Comparison of ENCODE assay signal across 29 cellular contexts in the genomic region with DNA sequence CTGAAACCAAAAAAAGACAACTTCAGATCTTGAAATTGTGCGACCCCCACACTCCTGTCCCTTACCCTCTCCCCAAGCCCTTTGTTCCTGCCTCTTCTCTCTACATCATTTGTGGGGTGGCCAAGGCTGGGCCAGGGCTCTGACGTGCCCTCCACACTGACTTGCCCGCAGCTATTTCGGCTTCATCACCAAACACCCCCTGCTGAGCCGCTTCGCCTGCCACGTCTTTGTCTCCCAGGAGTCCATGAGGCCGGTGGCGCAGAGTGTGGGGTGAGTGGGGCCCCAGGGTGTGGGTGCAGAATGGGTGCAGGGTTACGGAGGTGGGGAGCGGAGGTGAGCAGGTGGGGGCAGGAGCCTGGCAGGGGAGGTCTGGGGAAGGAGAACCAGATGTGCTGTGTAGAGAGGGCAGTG. TPM values are rescaled to one million over a fixed set of nuclear protein-coding genes. Genes with fewer than 3 reads are reported as not detected.
"Had no signal": no experiment of that assay in that cellular context is flagged by ENCODE, and none has a peak within 500 bp of the region (broad histone marks: within the 10 kb centered on the region; RNA-seq: fewer than 3 reads in every experiment).

No MANE protein-coding gene starts in this region.

- H3K4me1 ChIP-seq: SJCRH30 had no signal

- ATAC-seq: activated CD4-positive, CD25-positive, alpha-beta regulatory T cell treated with anti-CD3 and anti-CD28 coated beads, Interleukin-2, amount 50 U/mL, for 24 hours; activated CD8-positive, alpha-beta T cell treated with anti-CD3 and anti-CD28 coated beads for 36 hours; activated T-cell treated with anti-CD3 and anti-CD28 coated beads, Interleukin-2, amount 50 U/mL, for 72 hours; Panc1; Right ventricle myocardium inferior had no signal

- H3K4me3 Mint-ChIP-seq: activated CD8-positive, alpha-beta T cell treated with anti-CD3 and anti-CD28 coated beads for 36 hours; activated naive CD8-positive, alpha-beta T cell; activated T-cell treated with anti-CD3 and anti-CD28 coated beads, Interleukin-2, amount 50 U/mL, for 72 hours had no signal

- H3K4me2 ChIP-seq: SK-N-SH had no signal

- H3K9me3 ChIP-seq: MG63, SJCRH30, SK-N-SH had no signal

- H3K9me3 Mint-ChIP-seq: activated CD8-positive, alpha-beta T cell treated with anti-CD3 and anti-CD28 coated beads for 36 hours; activated T-cell treated with anti-CD3 and anti-CD28 coated beads, Interleukin-2, amount 50 U/mL, for 72 hours; activated T-helper 2 cell treated with anti-CD3 and anti-CD28 coated beads, Interferon-gamma antibody, Interleukin-2, Interleukin-4, amounts not matched to agents 10 μg/mL and 5 μg/mL and 100 μg/mL, durations not matched to agents 14 hours and 24 hours and 36 hours had no signal

- H3K36me3 ChIP-seq: MG63, SJCRH30 had no signal

- H3K27ac ChIP-seq: SJCRH30, WERI-Rb-1 had no signal

- H3K9ac ChIP-seq: SK-N-SH had no signal

- H3K4me3 ChIP-seq: MG63, SJCRH30 had no signal

- H3K27ac Mint-ChIP-seq: activated CD8-positive, alpha-beta T cell treated with anti-CD3 and anti-CD28 coated beads for 36 hours; activated naive CD8-positive, alpha-beta T cell; activated T-cell treated with anti-CD3 and anti-CD28 coated beads, Interleukin-2, amount 50 U/mL, for 72 hours; activated T-helper 2 cell treated with anti-CD3 and anti-CD28 coated beads, Interferon-gamma antibody, Interleukin-2, Interleukin-4, amounts not matched to agents 10 μg/mL and 5 μg/mL and 100 μg/mL, durations not matched to agents 14 hours and 24 hours and 36 hours had no signal

- DNase-seq: activated CD4-positive, alpha-beta T cell treated with anti-CD3 and anti-CD28 coated beads for 4 hours; activated CD8-positive, alpha-beta memory T cell treated with anti-CD3 and anti-CD28 coated beads, Interleukin-2, amount 50 U/mL, for 4 hours; activated CD8-positive, alpha-beta T cell treated with anti-CD3 and anti-CD28 coated beads for 36 hours; activated naive CD4-positive, alpha-beta T cell; activated T-cell treated with anti-CD3 and anti-CD28 coated beads, Interleukin-2, amount 50 U/mL, for 72 hours; caudate nucleus; MG63; MV-4-11; NCI-H1105; NCI-H1436; NCI-H1694 treated with DMSO at 0.1 percent for 48 hours; NCI-H2029 treated with DMSO at 0.1 percent for 48 hours; NCI-H345; NCI-H510A treated with DMSO at 0.1 percent for 48 hours; NCI-H69; NK-92 treated with Interleukin-12 subunit alpha and Interleukin-12 subunit beta, amount 100 ng/mL, for 24 hours; OCI-M1; RPMI8226; SJCRH30; T-helper 1 cell; WERI-Rb-1 had no signal

- H3K36me3 Mint-ChIP-seq: activated naive CD8-positive, alpha-beta T cell had no signal

- H3K27me3 ChIP-seq: MG63 had no signal

RNA-seq across cellular contexts. Expression of a gene that starts 47.3 kb away (rescaled TPM):
- total RNA-seq: activated CD8-positive, alpha-beta T cell treated with anti-CD3 and anti-CD28 coated beads for 36 hours; Right ventricle myocardium inferior; SJCRH30; T-helper 2 cell treated with Interferon-gamma antibody and Interleukin-4, amounts not matched to agents 100 ng/mL and 5 ng/mL, for 36 hours had no signal
- polyA plus RNA-seq: adipose tissue had no signal
